Comparison of ENCODE assay signal across 10 cellular contexts in the genomic region with DNA sequence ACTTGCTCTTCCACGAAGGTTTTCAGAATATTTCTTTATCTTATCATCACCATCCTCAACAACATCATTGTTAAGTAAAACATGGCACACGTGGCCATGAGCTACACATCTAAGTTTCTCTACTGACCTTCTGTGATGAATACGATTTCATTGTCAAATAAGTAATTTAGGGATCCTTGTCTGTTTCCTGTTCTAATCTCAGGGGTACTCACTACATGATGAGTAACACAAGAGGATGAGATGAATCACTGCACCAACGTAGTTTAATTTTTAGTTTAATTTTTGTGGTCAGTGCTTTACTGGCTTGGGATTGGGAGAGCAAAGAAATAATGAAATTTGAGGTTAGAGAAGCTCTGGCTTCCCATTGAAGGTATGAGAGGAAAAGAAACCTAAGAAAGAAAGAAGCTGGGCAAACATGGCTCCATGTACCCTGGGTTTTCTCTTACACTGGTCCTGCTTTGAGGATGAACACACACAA.
DNase-seq lines count a peak whose midpoint lies in the region; ATAC-seq and TF ChIP-seq lines count a peak whose summit lies in the region.
"Had no signal": no experiment of that assay in that cellular context is flagged by ENCODE, and none has a peak within 500 bp of the region (broad histone marks: within the 10 kb centered on the region; RNA-seq: fewer than 3 reads in every experiment).

No MANE protein-coding gene starts in this region.

- H3K9me3 ChIP-seq in muscle layer of duodenum (ENCODE audit: control insufficient read depth in 1 of 2, low read length in 2 of 2): no peaks in the 10 kb centered on the region

- peaks cover 37 to 69% of the 10 kb centered on the region in 2 donors for H3K4me1 Mint-ChIP-seq in natural killer cell treated with Interleukin-12 subunit alpha and Interleukin-12 subunit beta and Interleukin-15 and Interleukin-18, amount 100 ng/mL, for 72 hours (ENCODE audit: low read depth in 2 of 2)
- H3K4me1 Mint-ChIP-seq in natural killer cell: peaks cover 8 to 16% of the 10 kb centered on the region in 2 donors

- H3K4me3 Mint-ChIP-seq in natural killer cell treated with Interleukin-12 subunit alpha and Interleukin-12 subunit beta and Interleukin-15 and Interleukin-18, amount 100 ng/mL, for 72 hours: peak overlapping the region; percentile 85
- H3K4me3 Mint-ChIP-seq in natural killer cell: no peak overlapping the region

- ATAC-seq in natural killer cell treated with Interleukin-12 subunit alpha and Interleukin-12 subunit beta and Interleukin-15 and Interleukin-18, amount 100 ng/mL, for 72 hours: peak; percentile 50 to 78
- no peak for ATAC-seq in natural killer cell
- no peak for ATAC-seq in GM21390 (IDR thresholded peaks at IDR 0.05; ENCODE audit: unreplicated experiment)
- ATAC-seq in HG03354 (IDR thresholded peaks at IDR 0.05; ENCODE audit: poor library complexity, severe bottlenecking, unreplicated experiment): no peak

- peak overlapping the region; percentile 7 for H3K27ac ChIP-seq in muscle layer of duodenum (ENCODE audit: low read length)

- H3K27ac Mint-ChIP-seq in natural killer cell treated with Interleukin-12 subunit alpha and Interleukin-12 subunit beta and Interleukin-15 and Interleukin-18, amount 100 ng/mL, for 72 hours: peak overlapping the region; percentile 64 to 82
- no peak overlapping the region for H3K27ac Mint-ChIP-seq in natural killer cell

- peaks cover 13% of the 10 kb centered on the region for H3K36me3 Mint-ChIP-seq in natural killer cell treated with Interleukin-12 subunit alpha and Interleukin-12 subunit beta and Interleukin-15 and Interleukin-18, amount 100 ng/mL, for 72 hours
- no peaks in the 10 kb centered on the region for H3K36me3 Mint-ChIP-seq in natural killer cell

- TF ChIP-seq CTCF in natural killer cell (IDR thresholded peaks at IDR 0.05): no peak

- no peak for DNase-seq in natural killer cell treated with Interleukin-12 subunit alpha and Interleukin-12 subunit beta and Interleukin-15 and Interleukin-18, amount 100 ng/mL, for 72 hours (ENCODE audit: low spot score)
- DNase-seq in natural killer cell (no peak), astrocyte of the hippocampus (ENCODE audit: low read depth, low spot score) (peak; percentile 71), T-helper 9 cell (no peak), NAMALWA (ENCODE audit: low spot score) (no peak)
- DNase-seq: activated CD4-positive, alpha-beta T cell treated with anti-CD3 and anti-CD28 coated beads for 48 hours; left cardiac atrium had no signal

- H3K27me3 Mint-ChIP-seq in natural killer cell treated with Interleukin-12 subunit alpha and Interleukin-12 subunit beta and Interleukin-15 and Interleukin-18, amount 100 ng/mL, for 72 hours: peaks cover 0 to 9% of the 10 kb centered on the region in 2 donors
- H3K27me3 Mint-ChIP-seq in natural killer cell (ENCODE audit: low read depth in 2 of 2): peaks cover 5 to 24% of the 10 kb centered on the region in 2 donors

- H3K9me3 Mint-ChIP-seq in natural killer cell treated with Interleukin-12 subunit alpha and Interleukin-12 subunit beta and Interleukin-15 and Interleukin-18, amount 100 ng/mL, for 72 hours: peaks cover 15% of the 10 kb centered on the region
- H3K9me3 Mint-ChIP-seq in natural killer cell: peaks cover 0 to 3% of the 10 kb centered on the region in 2 donors

- H3K36me3 ChIP-seq in muscle layer of duodenum (ENCODE audit: control insufficient read depth in 1 of 2, insufficient read depth in 2 of 2, low read length in 2 of 2): peaks cover 0 to 15% of the 10 kb centered on the region in 2 donors

- peaks cover 8 to 9% of the 10 kb centered on the region in 2 donors for H3K4me1 ChIP-seq in muscle layer of duodenum (ENCODE audit: control insufficient read depth in 1 of 2, insufficient read depth in 2 of 2, low read length in 2 of 2)

- no peaks in the 10 kb centered on the region for H3K27me3 ChIP-seq in muscle layer of duodenum (ENCODE audit: low read depth, low read length)

- intact Hi-C loops in natural killer cell (cut with micrococcal nuclease): no loop called here

- H3K4me3 ChIP-seq in muscle layer of duodenum (ENCODE audit: low read depth in 1 of 2, low read length in 2 of 2): no peak overlapping the region

Comparison
In these comparisons a context has a peak if more than half of its experiments do, and no peak if none do; other contexts are left out.
1. ATAC-seq: peak in natural killer cell treated with Interleukin-12 subunit alpha and Interleukin-12 subunit beta and Interleukin-15 and Interleukin-18, amount 100 ng/mL, for 72 hours (2 of 2); none in natural killer cell (0 of 3), GM21390 (single experiment) and HG03354 (single experiment).
2. H3K27ac Mint-ChIP-seq: peak in natural killer cell treated with Interleukin-12 subunit alpha and Interleukin-12 subunit beta and Interleukin-15 and Interleukin-18, amount 100 ng/mL, for 72 hours (2 of 2); none in natural killer cell (0 of 2).